Comparison of ENCODE assay signal across 13 cellular contexts in genomic region chr14:76715927-76716200, GRCh38. TPM values are rescaled to one million over a fixed set of nuclear protein-coding genes. Genes with fewer than 3 reads are reported as not detected.
A peak's percentile ranks its signal among the peaks of the same experiment; 100 is the strongest.
DNase-seq lines count a peak whose midpoint lies in the region; ATAC-seq and TF ChIP-seq lines count a peak whose summit lies in the region.
"Had no signal": no experiment of that assay in that cellular context is flagged by ENCODE, and none has a peak within 500 bp of the region (broad histone marks: within the 10 kb centered on the region; RNA-seq: fewer than 3 reads in every experiment).

No MANE protein-coding gene starts in this region.

- no peaks in the 10 kb centered on the region for H3K4me1 Mint-ChIP-seq in activated naive CD4-positive, alpha-beta T cell treated with anti-CD3 and anti-CD28 coated beads, Interleukin-2, amount 10 ng/mL, durations not matched to agents 7 days and 5 days

- H3K4me3 Mint-ChIP-seq in activated naive CD4-positive, alpha-beta T cell treated with anti-CD3 and anti-CD28 coated beads, Interleukin-2, amount 10 ng/mL, durations not matched to agents 7 days and 5 days, result no peak overlapping the region

- peaks cover 17 to 22% of the 10 kb centered on the region in 2 donors for H3K4me1 ChIP-seq in gastrocnemius medialis

- no peak overlapping the region for H3K27ac Mint-ChIP-seq in activated naive CD4-positive, alpha-beta T cell treated with anti-CD3 and anti-CD28 coated beads, Interleukin-2, amount 10 ng/mL, durations not matched to agents 7 days and 5 days
- H3K27ac Mint-ChIP-seq: progenitor cell of endocrine pancreas had no signal

- peak in 1 of 2 donors; percentile 39 for ATAC-seq in gastrocnemius medialis

- intact Hi-C loops in gastrocnemius medialis (cut with DNase I; ENCODE audit: low total_unique reads), result no loop called here

- in situ Hi-C loops in gastrocnemius medialis (cut with MboI; ENCODE audit: low sequenced_read_pairs in 4 of 4), result loop anchor here in 3 of 4 donors (10.0 to 25.0 kb wide), 2 partner anchors 69 to 371 kb away; partner anchors contain the start of gene CIPC (in 1 of the 3)

- H3K27ac ChIP-seq in gastrocnemius medialis, result peak overlapping the region; percentile 22 to 60 (median 58)
- H3K27ac ChIP-seq: brain microvascular endothelial cell had no signal

- peak; percentile 72 for DNase-seq in D341Med (ENCODE audit: low spot score)
- peak; percentile 35 for DNase-seq in cerebellum (ENCODE audit: low spot score)
- DNase-seq in left kidney (ENCODE audit: low read depth, low spot score), result peak; percentile 13
- DNase-seq in gastrocnemius medialis, result no peak
- DNase-seq in GDM1 (lab: John Stamatoyannopoulos, UW), result no peak
- DNase-seq in OCI-M2 (lab: John Stamatoyannopoulos, UW; ENCODE audit: unreplicated experiment), result no peak
- DNase-seq in NCI-H510A treated with DMSO at 0.1 percent for 48 hours (lab: John Stamatoyannopoulos, UW), result no peak
- no peak for DNase-seq in activated naive CD4-positive, alpha-beta T cell treated with anti-CD3 and anti-CD28 coated beads, Interleukin-2, amount 10 ng/mL, durations not matched to agents 7 days and 5 days
- DNase-seq: brain microvascular endothelial cell, MG63, T1000, testis had no signal

- CTCF ChIA-PET in activated naive CD4-positive, alpha-beta T cell treated with anti-CD3 and anti-CD28 coated beads, Interleukin-2, amount 10 ng/mL, durations not matched to agents 7 days and 5 days (lab: Charles Lee), result interaction anchor here (0.9 to 4.1 kb wide), 4 partner anchors 69 to 159 kb away, joined by 3 to 12 read pairs (median 4); no protein-coding TSS in a partner anchor

- no peaks in the 10 kb centered on the region for H3K27me3 ChIP-seq in gastrocnemius medialis
- H3K27me3 ChIP-seq: brain microvascular endothelial cell, MG63, testis had no signal

- no peaks in the 10 kb centered on the region for H3K9me3 Mint-ChIP-seq in activated naive CD4-positive, alpha-beta T cell treated with anti-CD3 and anti-CD28 coated beads, Interleukin-2, amount 10 ng/mL, durations not matched to agents 7 days and 5 days

- TF ChIP-seq POLR2A in gastrocnemius medialis (IDR thresholded peaks at IDR 0.05), result no peak

- H3K4me3 ChIP-seq in gastrocnemius medialis, result no peak overlapping the region
- H3K4me3 ChIP-seq: MG63, testis had no signal

- peaks cover 39% of the 10 kb centered on the region for H3K27me3 Mint-ChIP-seq in activated naive CD4-positive, alpha-beta T cell treated with anti-CD3 and anti-CD28 coated beads, Interleukin-2, amount 10 ng/mL, durations not matched to agents 7 days and 5 days
- H3K27me3 Mint-ChIP-seq: progenitor cell of endocrine pancreas had no signal

- no peak for TF ChIP-seq CTCF in gastrocnemius medialis (IDR thresholded peaks at IDR 0.05 in 4 of 5, conservative IDR thresholded peaks at IDR 0.05 in 1 of 5)

- no peaks in the 10 kb centered on the region for H3K9me3 ChIP-seq in gastrocnemius medialis
- H3K9me3 ChIP-seq: MG63, testis had no signal

- no peaks in the 10 kb centered on the region for H3K36me3 Mint-ChIP-seq in activated naive CD4-positive, alpha-beta T cell treated with anti-CD3 and anti-CD28 coated beads, Interleukin-2, amount 10 ng/mL, durations not matched to agents 7 days and 5 days

- no peaks in the 10 kb centered on the region for H3K36me3 ChIP-seq in gastrocnemius medialis
- H3K36me3 ChIP-seq: brain microvascular endothelial cell, MG63 had no signal

RNA-seq across cellular contexts. Expression of gene VASH1, which starts 45.4 kb away (rescaled TPM):
- 35.5 TPM for total RNA-seq in cerebellum
- 1 to 10 TPM in 2 of 4 donors, under 1 TPM in 2; 0.56 to 6.1 (median 1.2) TPM for total RNA-seq in gastrocnemius medialis

Comparison
In these comparisons a context has a peak if more than half of its experiments do, and no peak if none do; other contexts are left out.
1. DNase-seq: peak in D341Med (single experiment), cerebellum (single experiment) and left kidney (single experiment); none in gastrocnemius medialis (0 of 2), GDM1 (single experiment), OCI-M2 (single experiment), NCI-H510A treated with DMSO at 0.1 percent for 48 hours (single experiment) and activated naive CD4-positive, alpha-beta T cell treated with anti-CD3 and anti-CD28 coated beads, Interleukin-2, amount 10 ng/mL, durations not matched to agents 7 days and 5 days (single experiment).